ENCODE assay signal across 22 cellular contexts in genomic region chr16:5002699-5003143, GRCh38. TPM values are rescaled to one million over a fixed set of nuclear protein-coding genes. Genes with fewer than 3 reads are reported as not detected.
"Had no signal": no experiment of that assay in that cellular context is flagged by ENCODE, and none has a peak within 500 bp of the region (broad histone marks: within the 10 kb centered on the region; RNA-seq: fewer than 3 reads in every experiment).

No MANE protein-coding gene starts in this region.

- H3K27ac ChIP-seq: esophagus muscularis mucosa, neutrophil, ovary, prostate gland, skin epidermis, suprapubic skin had no signal

- DNase-seq: activated CD4-positive, alpha-beta memory T cell treated with anti-CD3 and anti-CD28 coated beads, Interleukin-2, amount 10 ng/mL, durations not matched to agents 7 days and 5 days; activated CD4-positive, alpha-beta T cell treated with anti-CD3 and anti-CD28 coated beads, Interleukin-2, amount 10 ng/mL, durations not matched to agents 24 days and 14 days; activated effector memory CD4-positive, alpha-beta T cell treated with Interleukin-2 at 50 U/mL for 16 hours; activated naive CD4-positive, alpha-beta T cell treated with anti-CD3 and anti-CD28 coated beads for 36 hours; activated naive CD8-positive, alpha-beta T cell treated with anti-CD3 and anti-CD28 coated beads, Interleukin-2, amount 10 ng/mL, durations not matched to agents 7 days and 5 days; activated T-cell treated with anti-CD3 and anti-CD28 coated beads, Interleukin-2, amount 50 U/mL, for 72 hours; amygdala; body of pancreas; central memory CD4-positive, alpha-beta T cell; effector memory CD8-positive, alpha-beta T cell; glutamatergic neuron; ovary; stimulated activated CD4-positive, alpha-beta T cell treated with anti-CD3 and anti-CD28 coated beads, Interleukin-1b, Interleukin-23, amount 100 ng/mL, for 48 hours; stimulated activated naive CD8-positive, alpha-beta T cell treated with anti-CD3 and anti-CD28 coated beads, Interleukin-15, amount 100 ng/mL, for 72 hours; T1000 had no signal

- H3K27me3 ChIP-seq: body of pancreas, ovary, suprapubic skin had no signal

- H3K36me3 ChIP-seq: esophagus muscularis mucosa, neutrophil, ovary, prostate gland, suprapubic skin had no signal

- ATAC-seq: activated CD4-positive, CD25-positive, alpha-beta regulatory T cell treated with anti-CD3 and anti-CD28 coated beads, Interleukin-2, amount 50 U/mL, for 24 hours; activated T-cell treated with anti-CD3 and anti-CD28 coated beads, Interleukin-2, amount 50 U/mL, for 72 hours; body of pancreas; effector memory CD8-positive, alpha-beta T cell; stimulated activated naive CD8-positive, alpha-beta T cell treated with anti-CD3 and anti-CD28 coated beads, Interleukin-15, amount 100 ng/mL, for 72 hours had no signal

- H3K9me3 ChIP-seq: body of pancreas, esophagus muscularis mucosa, neutrophil, ovary, prostate gland, suprapubic skin had no signal

- H3K4me3 ChIP-seq: body of pancreas, esophagus muscularis mucosa, ovary, prostate gland, skin epidermis, suprapubic skin had no signal

- H3K4me1 ChIP-seq: esophagus muscularis mucosa, prostate gland, suprapubic skin had no signal

RNA-seq across cellular contexts. Expression of gene SEC14L5, which starts 44.6 kb away (rescaled TPM):
- total RNA-seq: activated CD4-positive, alpha-beta T cell treated with anti-CD3 and anti-CD28 coated beads, Interleukin-2, amount 10 ng/mL, durations not matched to agents 24 days and 14 days; activated naive CD4-positive, alpha-beta T cell treated with anti-CD3 and anti-CD28 coated beads for 36 hours; endothelial cell of umbilical vein had no signal
- polyA plus RNA-seq: endothelial cell of umbilical vein had no signal
